16 cellular contexts compared by ENCODE assay signal in genomic region chr14:75811862-75812505, GRCh38.
DNase-seq lines count a peak whose midpoint lies in the region; ATAC-seq and TF ChIP-seq lines count a peak whose summit lies in the region.
"Had no signal": no experiment of that assay in that cellular context is flagged by ENCODE, and none has a peak within 500 bp of the region (broad histone marks: within the 10 kb centered on the region; RNA-seq: fewer than 3 reads in every experiment).

No MANE protein-coding gene starts in this region.

- DNase-seq in DMS53 (lab: John Stamatoyannopoulos, UW) (peak; percentile 92), NCI-H146 (lab: John Stamatoyannopoulos, UW) (peak; percentile 90), SW480 (ENCODE audit: low spot score) (peak; percentile 18), mesenchymal stem cell (no peak), NCI-H526 treated with DMSO at 0.1 percent for 48 hours (lab: John Stamatoyannopoulos, UW) (no peak), esophagus muscularis mucosa (ENCODE audit: extremely low spot score) (no peak)
- DNase-seq: activated CD8-positive, alpha-beta memory T cell treated with anti-CD3 and anti-CD28 coated beads, Interleukin-2, amount 50 U/mL, for 4 hours; activated naive CD4-positive, alpha-beta T cell treated with anti-CD3 and anti-CD28 coated beads, Interleukin-2, amount 10 ng/mL, durations not matched to agents 7 days and 5 days; foreskin melanocyte; Karpas-422; substantia nigra; T-cell had no signal

- H3K36me3 ChIP-seq in mesenchymal stem cell (ENCODE audit: control insufficient read depth in 1 of 2, insufficient read depth in 2 of 2, low read depth in 1 of 2, low read length in 2 of 2) = peaks cover 3 to 16% of the 10 kb centered on the region in 2 experiments
- H3K36me3 ChIP-seq in gastroesophageal sphincter = peaks cover 0 to 5% of the 10 kb centered on the region in 2 donors
- peaks cover 0 to 10% (median 5%) of the 10 kb centered on the region in 4 donors for H3K36me3 ChIP-seq in esophagus muscularis mucosa
- H3K36me3 ChIP-seq: HAP-1 had no signal

- H3K79me1 ChIP-seq in mesenchymal stem cell (replicated peaks; ENCODE audit: low read length, poor library complexity, severe bottlenecking) = peaks cover 1% of the 10 kb centered on the region

- peak overlapping the region; percentile 18 for H3K9ac ChIP-seq in mesenchymal stem cell (ENCODE audit: low read length)
- H3K9ac ChIP-seq: parathyroid adenoma had no signal

- 89% methylated on average over 6 of the region's 7 CpGs for WGBS in mesenchymal stem cell
- WGBS in gastroesophageal sphincter (ENCODE audit: low coverage in 1 of 2), 2 donors = 47 to 57% methylated on average over 3 to 6 of the region's 7 CpGs
- WGBS in esophagus muscularis mucosa = 67% methylated on average over 7 of the region's 7 CpGs

- H3K4ac ChIP-seq in mesenchymal stem cell (ENCODE audit: low read depth in 1 of 2, low read length in 2 of 2) = no peak overlapping the region

- intact Hi-C loops in esophagus muscularis mucosa (cut with DNase I) = no loop called here

- H2BK120ac ChIP-seq in mesenchymal stem cell (ENCODE audit: low read depth, low read length) = no peak overlapping the region

- H3K27ac ChIP-seq in mesenchymal stem cell (ENCODE audit: low read length, poor library complexity, severe bottlenecking) = no peak overlapping the region
- H3K27ac ChIP-seq in gastroesophageal sphincter = no peak overlapping the region
- H3K27ac ChIP-seq in esophagus muscularis mucosa (replicated peaks in 1 of 4) = no peak overlapping the region
- H3K27ac ChIP-seq: parathyroid adenoma had no signal

- ATAC-seq in gastroesophageal sphincter (no peak), HG02759 (IDR thresholded peaks at IDR 0.05; ENCODE audit: unreplicated experiment) (no peak)
- ATAC-seq: T-cell had no signal

- H3K14ac ChIP-seq in mesenchymal stem cell (ENCODE audit: low read length in 2 of 2) = no peak overlapping the region

- TF ChIP-seq CTCF in gastroesophageal sphincter (IDR thresholded peaks at IDR 0.05) (no peak), esophagus muscularis mucosa (IDR thresholded peaks at IDR 0.05) (no peak)

- no peak overlapping the region for H3K23ac ChIP-seq in mesenchymal stem cell (ENCODE audit: low read length in 2 of 2)

- TF ChIP-seq EP300 in gastroesophageal sphincter (IDR thresholded peaks at IDR 0.05) = no peak
- TF ChIP-seq EP300 in esophagus muscularis mucosa (IDR thresholded peaks at IDR 0.05) = no peak

- H4K8ac ChIP-seq in mesenchymal stem cell (ENCODE audit: low read length) = no peak overlapping the region

- H2AK5ac ChIP-seq in mesenchymal stem cell (ENCODE audit: low read length, severe bottlenecking) = no peak overlapping the region

- H2BK12ac ChIP-seq in mesenchymal stem cell (ENCODE audit: low read length in 2 of 2) = no peak overlapping the region

- H4K91ac ChIP-seq in mesenchymal stem cell (ENCODE audit: low read length) = no peak overlapping the region

- no peaks in the 10 kb centered on the region for H3K9me3 ChIP-seq in mesenchymal stem cell (ENCODE audit: control insufficient read depth, low read length)
- H3K9me3 ChIP-seq in gastroesophageal sphincter = no peaks in the 10 kb centered on the region
- H3K9me3 ChIP-seq in esophagus muscularis mucosa = no peaks in the 10 kb centered on the region
- H3K9me3 ChIP-seq: HAP-1 had no signal

- no peak overlapping the region for H3K18ac ChIP-seq in mesenchymal stem cell (ENCODE audit: low read depth in 1 of 2, low read length in 2 of 2)

- H3K27me3 ChIP-seq in mesenchymal stem cell (ENCODE audit: control insufficient read depth in 1 of 2, insufficient read depth in 1 of 2, low read length in 2 of 2) = no peaks in the 10 kb centered on the region
- no peaks in the 10 kb centered on the region for H3K27me3 ChIP-seq in gastroesophageal sphincter
- no peaks in the 10 kb centered on the region for H3K27me3 ChIP-seq in esophagus muscularis mucosa

- no peak overlapping the region for H3K4me2 ChIP-seq in mesenchymal stem cell (ENCODE audit: low read length, poor library complexity, severe bottlenecking)

- H2BK5ac ChIP-seq in mesenchymal stem cell (ENCODE audit: low read depth, low read length, poor library complexity, severe bottlenecking) = no peak overlapping the region

- no peak overlapping the region for H2BK15ac ChIP-seq in mesenchymal stem cell (ENCODE audit: low read depth, poor library complexity, severe bottlenecking)

- H3K4me3 ChIP-seq in mesenchymal stem cell (ENCODE audit: insufficient read depth in 1 of 2, low read depth in 1 of 2, low read length in 2 of 2) (no peak overlapping the region), gastroesophageal sphincter (no peak overlapping the region), esophagus muscularis mucosa (no peak overlapping the region)
- H3K4me3 ChIP-seq: HAP-1 had no signal

- no peak overlapping the region for H2AFZ ChIP-seq in mesenchymal stem cell (ENCODE audit: low read depth, low read length)

- TF ChIP-seq POLR2A in gastroesophageal sphincter (IDR thresholded peaks at IDR 0.05) (no peak), esophagus muscularis mucosa (IDR thresholded peaks at IDR 0.05; ENCODE audit: low read depth) (no peak)

- H3K4me1 ChIP-seq in mesenchymal stem cell (ENCODE audit: control insufficient read depth, insufficient read depth, low read depth, low read length) (peaks cover 2% of the 10 kb centered on the region), gastroesophageal sphincter (peaks cover 0 to 10% (median 0%) of the 10 kb centered on the region in 3 donors), esophagus muscularis mucosa (peaks cover 0 to 12% (median 1%) of the 10 kb centered on the region in 4 donors)
- H3K4me1 ChIP-seq: HAP-1, parathyroid adenoma had no signal

Comparison
In these comparisons a context has a peak if more than half of its experiments do, and no peak if none do; other contexts are left out.
1. DNase-seq: peak in DMS53 (single experiment), NCI-H146 (single experiment) and SW480 (single experiment); none in mesenchymal stem cell (single experiment), NCI-H526 treated with DMSO at 0.1 percent for 48 hours (single experiment) and esophagus muscularis mucosa (single experiment).